10 cellular contexts compared by ENCODE assay signal in the genomic region with DNA sequence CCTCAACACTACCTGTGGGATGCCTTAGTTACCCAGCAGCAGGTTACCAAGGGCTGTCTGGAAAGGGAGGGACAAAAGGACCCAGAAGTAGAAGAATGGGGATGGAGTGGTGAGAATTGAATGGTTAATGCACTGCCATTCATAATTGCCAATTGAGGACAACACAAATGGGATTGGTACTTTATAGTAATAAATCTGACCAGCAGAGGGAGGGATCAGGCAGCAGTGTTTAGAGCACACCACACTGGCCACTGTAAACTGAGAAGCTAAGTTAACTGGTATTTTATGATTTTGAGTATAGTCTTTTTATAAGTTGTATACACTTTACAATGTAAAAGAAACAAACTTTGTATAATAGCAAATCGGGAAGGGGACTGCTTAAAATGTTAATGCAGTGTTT. TPM values are rescaled to one million over a fixed set of nuclear protein-coding genes. Genes with fewer than 3 reads are reported as not detected.
DNase-seq lines count a peak whose midpoint lies in the region; ATAC-seq and TF ChIP-seq lines count a peak whose summit lies in the region.
"Had no signal": no experiment of that assay in that cellular context is flagged by ENCODE, and none has a peak within 500 bp of the region (broad histone marks: within the 10 kb centered on the region; RNA-seq: fewer than 3 reads in every experiment).

No MANE protein-coding gene starts in this region.

- no peak overlapping the region for H3K4me3 ChIP-seq in brain microvascular endothelial cell (ENCODE audit: low read depth, low read length)
- H3K4me3 ChIP-seq: BLaER1 treated with 17β-estradiol and CSF1 and Interleukin-3, amounts not matched to agents 10 nM and 100 nM had no signal

- intact Hi-C loops in activated CD8-positive, alpha-beta T cell treated with anti-CD3 and anti-CD28 coated beads for 36 hours (cut with micrococcal nuclease), result no loop called here

- peaks cover 2% of the 10 kb centered on the region for H3K4me1 Mint-ChIP-seq in activated CD8-positive, alpha-beta T cell treated with anti-CD3 and anti-CD28 coated beads, Interleukin-2, amount 10 ng/mL, durations not matched to agents 7 days and 5 days (ENCODE audit: low read depth)
- peaks cover 2% of the 10 kb centered on the region for H3K4me1 Mint-ChIP-seq in activated CD8-positive, alpha-beta T cell treated with anti-CD3 and anti-CD28 coated beads for 36 hours (ENCODE audit: low read depth)

- peaks cover 59% of the 10 kb centered on the region for H3K36me3 Mint-ChIP-seq in activated CD8-positive, alpha-beta T cell treated with anti-CD3 and anti-CD28 coated beads, Interleukin-2, amount 10 ng/mL, durations not matched to agents 7 days and 5 days (ENCODE audit: low read depth)
- H3K36me3 Mint-ChIP-seq in activated CD8-positive, alpha-beta T cell treated with anti-CD3 and anti-CD28 coated beads for 36 hours (ENCODE audit: low read depth), result peaks cover 20% of the 10 kb centered on the region

- ATAC-seq in activated CD8-positive, alpha-beta T cell treated with anti-CD3 and anti-CD28 coated beads, Interleukin-2, amount 10 ng/mL, durations not matched to agents 7 days and 5 days, result peak; percentile 53
- no peak for ATAC-seq in activated CD8-positive, alpha-beta T cell treated with anti-CD3 and anti-CD28 coated beads for 36 hours
- ATAC-seq in GM18868 (IDR thresholded peaks at IDR 0.05; ENCODE audit: unreplicated experiment) (no peak), GM18511 (IDR thresholded peaks at IDR 0.05; ENCODE audit: unreplicated experiment) (no peak)
- ATAC-seq: left cardiac atrium had no signal

- CTCF ChIA-PET in activated CD8-positive, alpha-beta T cell treated with anti-CD3 and anti-CD28 coated beads, Interleukin-2, amount 10 ng/mL, durations not matched to agents 7 days and 5 days (lab: Charles Lee), result interaction anchor here (3.0 kb wide), 1 partner anchor 11 kb away, joined by 13 read pairs; no protein-coding TSS in a partner anchor
- CTCF ChIA-PET in activated CD8-positive, alpha-beta T cell treated with anti-CD3 and anti-CD28 coated beads for 36 hours (lab: Charles Lee), result interaction anchor here (0.9 to 1.9 kb wide), 4 partner anchors 10 to 130 kb away, joined by 3 to 7 read pairs (median 4); partner anchors contain the start of gene TBRG1

- H3K9me3 Mint-ChIP-seq in activated CD8-positive, alpha-beta T cell treated with anti-CD3 and anti-CD28 coated beads, Interleukin-2, amount 10 ng/mL, durations not matched to agents 7 days and 5 days (ENCODE audit: insufficient read depth), result no peaks in the 10 kb centered on the region
- H3K9me3 Mint-ChIP-seq in activated CD8-positive, alpha-beta T cell treated with anti-CD3 and anti-CD28 coated beads for 36 hours, result no peaks in the 10 kb centered on the region

- POLR2A ChIA-PET in activated CD8-positive, alpha-beta T cell treated with anti-CD3 and anti-CD28 coated beads, Interleukin-2, amount 10 ng/mL, durations not matched to agents 7 days and 5 days (lab: Charles Lee), result no interaction called here
- POLR2A ChIA-PET in activated CD8-positive, alpha-beta T cell treated with anti-CD3 and anti-CD28 coated beads for 36 hours (lab: Charles Lee), result no interaction called here

- no peak overlapping the region for H3K27ac Mint-ChIP-seq in activated CD8-positive, alpha-beta T cell treated with anti-CD3 and anti-CD28 coated beads, Interleukin-2, amount 10 ng/mL, durations not matched to agents 7 days and 5 days
- no peak overlapping the region for H3K27ac Mint-ChIP-seq in activated CD8-positive, alpha-beta T cell treated with anti-CD3 and anti-CD28 coated beads for 36 hours

- TF ChIP-seq CTCF in activated CD8-positive, alpha-beta T cell treated with anti-CD3 and anti-CD28 coated beads for 36 hours (IDR thresholded peaks at IDR 0.05), result no peak
- TF ChIP-seq CTCF in brain microvascular endothelial cell (IDR thresholded peaks at IDR 0.05; ENCODE audit: low read depth, low read length, missing control alignments), result peak; percentile 65

- no peak overlapping the region for H3K4me3 Mint-ChIP-seq in activated CD8-positive, alpha-beta T cell treated with anti-CD3 and anti-CD28 coated beads, Interleukin-2, amount 10 ng/mL, durations not matched to agents 7 days and 5 days
- H3K4me3 Mint-ChIP-seq in activated CD8-positive, alpha-beta T cell treated with anti-CD3 and anti-CD28 coated beads for 36 hours, result no peak overlapping the region

- H3K27me3 ChIP-seq in brain microvascular endothelial cell (replicated peaks), result no peaks in the 10 kb centered on the region
- H3K27me3 ChIP-seq: BLaER1 treated with 17β-estradiol and CSF1 and Interleukin-3, amounts not matched to agents 10 nM and 100 nM had no signal

- H3K36me3 ChIP-seq in brain microvascular endothelial cell (replicated peaks), result peaks cover 65% of the 10 kb centered on the region

- H3K27ac ChIP-seq in brain microvascular endothelial cell, result no peak overlapping the region
- H3K27ac ChIP-seq: BLaER1 treated with 17β-estradiol and CSF1 and Interleukin-3, amounts not matched to agents 10 nM and 100 nM had no signal

- DNase-seq in activated CD8-positive, alpha-beta T cell treated with anti-CD3 and anti-CD28 coated beads, Interleukin-2, amount 10 ng/mL, durations not matched to agents 7 days and 5 days, result no peak
- DNase-seq in activated CD8-positive, alpha-beta T cell treated with anti-CD3 and anti-CD28 coated beads for 36 hours, result no peak
- DNase-seq in brain microvascular endothelial cell, result peak; percentile 16
- peak; percentile 12 for DNase-seq in superior temporal gyrus (ENCODE audit: extremely low spot score)
- DNase-seq: left cardiac atrium, NCI-H446 had no signal

- H3K27me3 Mint-ChIP-seq in activated CD8-positive, alpha-beta T cell treated with anti-CD3 and anti-CD28 coated beads, Interleukin-2, amount 10 ng/mL, durations not matched to agents 7 days and 5 days (ENCODE audit: low read depth), result no peaks in the 10 kb centered on the region
- H3K27me3 Mint-ChIP-seq in activated CD8-positive, alpha-beta T cell treated with anti-CD3 and anti-CD28 coated beads for 36 hours, result no peaks in the 10 kb centered on the region

- in situ Hi-C loops in brain microvascular endothelial cell (cut with HindIII; ENCODE audit: low pct_ligation_motif_present, low sequenced_read_pairs), result no loop called here

RNA-seq across cellular contexts. Expression of gene TBRG1, which starts 10.7 kb away (rescaled TPM):
- 10 to 100 TPM; 36.2 to 41.3 TPM for total RNA-seq in activated CD8-positive, alpha-beta T cell treated with anti-CD3 and anti-CD28 coated beads, Interleukin-2, amount 10 ng/mL, durations not matched to agents 7 days and 5 days
- total RNA-seq in activated CD8-positive, alpha-beta T cell treated with anti-CD3 and anti-CD28 coated beads for 36 hours, result 10 to 100 TPM; 31.9 to 32.1 TPM

RNA-seq across cellular contexts. Expression of gene PANX3, which starts 22.1 kb away (rescaled TPM):
- total RNA-seq in activated CD8-positive, alpha-beta T cell treated with anti-CD3 and anti-CD28 coated beads, Interleukin-2, amount 10 ng/mL, durations not matched to agents 7 days and 5 days, result not detected
- not detected for total RNA-seq in activated CD8-positive, alpha-beta T cell treated with anti-CD3 and anti-CD28 coated beads for 36 hours
- total RNA-seq: left cardiac atrium, ureter had no signal

RNA-seq across cellular contexts. Expression of gene SIAE, which starts 40.2 kb away (rescaled TPM):
- 1 to 10 TPM; 4.8 to 5.7 TPM for total RNA-seq in activated CD8-positive, alpha-beta T cell treated with anti-CD3 and anti-CD28 coated beads, Interleukin-2, amount 10 ng/mL, durations not matched to agents 7 days and 5 days
- total RNA-seq in activated CD8-positive, alpha-beta T cell treated with anti-CD3 and anti-CD28 coated beads for 36 hours, result 1 to 10 TPM; 5.0 to 6.2 TPM

RNA-seq across cellular contexts. Expression of gene SPA17, which starts 40.3 kb away (rescaled TPM):
- total RNA-seq in activated CD8-positive, alpha-beta T cell treated with anti-CD3 and anti-CD28 coated beads, Interleukin-2, amount 10 ng/mL, durations not matched to agents 7 days and 5 days, result 1 to 10 TPM; 2.6 TPM
- total RNA-seq in activated CD8-positive, alpha-beta T cell treated with anti-CD3 and anti-CD28 coated beads for 36 hours, result 1 to 10 TPM; 3.1 to 3.6 TPM

Comparison
In these comparisons a context has a peak if more than half of its experiments do, and no peak if none do; other contexts are left out.
1. DNase-seq: peak in brain microvascular endothelial cell (single experiment) and superior temporal gyrus (single experiment); none in activated CD8-positive, alpha-beta T cell treated with anti-CD3 and anti-CD28 coated beads, Interleukin-2, amount 10 ng/mL, durations not matched to agents 7 days and 5 days (single experiment) and activated CD8-positive, alpha-beta T cell treated with anti-CD3 and anti-CD28 coated beads for 36 hours (single experiment).